In genomic region chr3:10142707-10143560, GRCh38 we compare ENCODE assay signal across 8 cellular contexts. TPM values are rescaled to one million over a fixed set of nuclear protein-coding genes. Genes with fewer than 3 reads are reported as not detected.
DNase-seq lines count a peak whose midpoint lies in the region; ATAC-seq and TF ChIP-seq lines count a peak whose summit lies in the region.

No MANE protein-coding gene starts in this region.

- H3K4ac ChIP-seq in mesenchymal stem cell (ENCODE audit: low read depth in 1 of 2, low read length in 2 of 2), result no peak overlapping the region

- H3K27me3 ChIP-seq in OCI-LY1 (ENCODE audit: insufficient read depth, low read length), result no peaks in the 10 kb centered on the region
- H3K27me3 ChIP-seq in breast epithelium, result no peaks in the 10 kb centered on the region
- H3K27me3 ChIP-seq in mesenchymal stem cell (ENCODE audit: control insufficient read depth in 1 of 2, insufficient read depth in 1 of 2, low read length in 2 of 2), result no peaks in the 10 kb centered on the region

- no peaks in the 10 kb centered on the region for H4K20me1 ChIP-seq in OCI-LY1 (ENCODE audit: insufficient read depth, low read length)

- DNase-seq in breast epithelium (ENCODE audit: low spot score in 2 of 2) (no peak), mesenchymal stem cell (no peak), NCI-H1092 (lab: John Stamatoyannopoulos, UW) (no peak), AG20443 (ENCODE audit: low spot score) (no peak)

- no peaks in the 10 kb centered on the region for H3K9me3 ChIP-seq in OCI-LY1 (ENCODE audit: low read length)
- no peaks in the 10 kb centered on the region for H3K9me3 ChIP-seq in breast epithelium
- H3K9me3 ChIP-seq in mesenchymal stem cell (ENCODE audit: control insufficient read depth, low read length), result no peaks in the 10 kb centered on the region

- peaks cover 48% of the 10 kb centered on the region for H3K79me2 ChIP-seq in OCI-LY1 (ENCODE audit: insufficient read depth, low read length)

- H3K9ac ChIP-seq in OCI-LY1 (ENCODE audit: low read length), result peak overlapping the region; percentile 75
- peak overlapping the region; percentile 94 for H3K9ac ChIP-seq in mesenchymal stem cell (ENCODE audit: low read length)

- no peaks in the 10 kb centered on the region for H3K79me1 ChIP-seq in mesenchymal stem cell (replicated peaks; ENCODE audit: low read length, poor library complexity, severe bottlenecking)

- H3K27ac ChIP-seq in OCI-LY1 (ENCODE audit: low read depth, low read length, poor library complexity, severe bottlenecking) (peak overlapping the region; percentile 60), breast epithelium (peak overlapping the region in 1 of 2 donors; percentile 94), mesenchymal stem cell (ENCODE audit: low read length, poor library complexity, severe bottlenecking) (no peak overlapping the region)

- no peak overlapping the region for H4K8ac ChIP-seq in mesenchymal stem cell (ENCODE audit: low read length)

- no peak overlapping the region for H3K18ac ChIP-seq in mesenchymal stem cell (ENCODE audit: low read depth in 1 of 2, low read length in 2 of 2)

- peak overlapping the region; percentile 40 for H2AK5ac ChIP-seq in mesenchymal stem cell (ENCODE audit: low read length, severe bottlenecking)

- no peak overlapping the region for H4K91ac ChIP-seq in mesenchymal stem cell (ENCODE audit: low read length)

- 89% methylated on average over 29 of the region's 29 CpGs for WGBS in mesenchymal stem cell

- ATAC-seq in HG03442 (IDR thresholded peaks at IDR 0.05; ENCODE audit: unreplicated experiment) (no peak), GM19452 (IDR thresholded peaks at IDR 0.05; ENCODE audit: unreplicated experiment) (no peak)

- no peaks in the 10 kb centered on the region for H3K9me2 ChIP-seq in OCI-LY1 (ENCODE audit: low read depth, low read length)

- H3K4me2 ChIP-seq in OCI-LY1 (ENCODE audit: low read length), result peak overlapping the region; percentile 83
- H3K4me2 ChIP-seq in mesenchymal stem cell (ENCODE audit: low read length, poor library complexity, severe bottlenecking), result peak overlapping the region; percentile 69

- H3K23ac ChIP-seq in mesenchymal stem cell (ENCODE audit: low read length in 2 of 2), result no peak overlapping the region

- peaks cover 50% of the 10 kb centered on the region for H3K36me3 ChIP-seq in OCI-LY1 (ENCODE audit: insufficient read depth, low read length)
- no peaks in the 10 kb centered on the region for H3K36me3 ChIP-seq in breast epithelium
- peaks cover 7 to 19% of the 10 kb centered on the region in 2 experiments for H3K36me3 ChIP-seq in mesenchymal stem cell (ENCODE audit: control insufficient read depth in 1 of 2, insufficient read depth in 2 of 2, low read depth in 1 of 2, low read length in 2 of 2)

- intact Hi-C loops in breast epithelium (cut with DNase I; ENCODE audit: low total_unique reads), result no loop called here

- no peaks in the 10 kb centered on the region for H3F3A ChIP-seq in OCI-LY1 (ENCODE audit: insufficient read depth, low read length)

- H2BK120ac ChIP-seq in mesenchymal stem cell (ENCODE audit: low read depth, low read length), result no peak overlapping the region

- H3K4me1 ChIP-seq in OCI-LY1 (ENCODE audit: insufficient read depth, low read length, severe bottlenecking) (peaks cover 38% of the 10 kb centered on the region), breast epithelium (peaks cover 4% of the 10 kb centered on the region in 2 donors), mesenchymal stem cell (ENCODE audit: control insufficient read depth, insufficient read depth, low read depth, low read length) (peaks cover 12% of the 10 kb centered on the region)

- peak overlapping the region; percentile 85 for H3K4me3 ChIP-seq in GM12875 (ENCODE audit: low read depth, low read length)
- peak overlapping the region; percentile 100 for H3K4me3 ChIP-seq in OCI-LY1 (ENCODE audit: low read depth, low read length, poor library complexity, severe bottlenecking)
- H3K4me3 ChIP-seq in breast epithelium, result peak overlapping the region; percentile 64 to 93 (median 83)
- H3K4me3 ChIP-seq in mesenchymal stem cell (ENCODE audit: insufficient read depth in 1 of 2, low read depth in 1 of 2, low read length in 2 of 2), result peak overlapping the region; percentile 41 to 93

- no peak overlapping the region for H2BK5ac ChIP-seq in mesenchymal stem cell (ENCODE audit: low read depth, low read length, poor library complexity, severe bottlenecking)

- TF ChIP-seq CTCF in GM12875 (IDR thresholded peaks at IDR 0.05; ENCODE audit: borderline replicate concordance, insufficient read depth, low read depth, low read length), result no peak
- no peak for TF ChIP-seq CTCF in OCI-LY1 (IDR thresholded peaks at IDR 0.05; ENCODE audit: low read length)
- no peak for TF ChIP-seq CTCF in breast epithelium (IDR thresholded peaks at IDR 0.05)

- H2BK12ac ChIP-seq in mesenchymal stem cell (ENCODE audit: low read length in 2 of 2), result no peak overlapping the region

- peak overlapping the region in 1 of 2 experiments; percentile 13 for H3K14ac ChIP-seq in mesenchymal stem cell (ENCODE audit: low read length in 2 of 2)

- H2AFZ ChIP-seq in OCI-LY1 (ENCODE audit: low read length) (no peak overlapping the region), mesenchymal stem cell (ENCODE audit: low read depth, low read length) (no peak overlapping the region)

- TF ChIP-seq POLR2A in breast epithelium (IDR thresholded peaks at IDR 0.05), result no peak

- no peak overlapping the region for H2BK15ac ChIP-seq in mesenchymal stem cell (ENCODE audit: low read depth, poor library complexity, severe bottlenecking)

RNA-seq across cellular contexts. Expression of gene VHL, which starts 1.4 kb away (rescaled TPM):
- total RNA-seq in breast epithelium, result 10 to 100 TPM; 31.8 to 44.6 (median 40.0) TPM
- polyA plus RNA-seq in mesenchymal stem cell (2013, experiment 1 of 2), result 24.4 TPM
- polyA plus RNA-seq in mesenchymal stem cell (2013, experiment 2 of 2), result 25.7 TPM

RNA-seq across cellular contexts. Expression of gene IRAK2, which starts 21.8 kb away (rescaled TPM):
- 1 to 10 TPM; 3.4 to 7.2 (median 5.1) TPM for total RNA-seq in breast epithelium
- 2.6 TPM for polyA plus RNA-seq in mesenchymal stem cell (2013, experiment 1 of 2)
- 2.4 TPM for polyA plus RNA-seq in mesenchymal stem cell (2013, experiment 2 of 2)

RNA-seq across cellular contexts. Expression of gene BRK1, which starts 27.5 kb away (rescaled TPM):
- total RNA-seq in breast epithelium, result 100 to 1,000 TPM; 119 to 144 (median 119) TPM
- polyA plus RNA-seq in mesenchymal stem cell (2013, experiment 1 of 2), result 177 TPM
- 183 TPM for polyA plus RNA-seq in mesenchymal stem cell (2013, experiment 2 of 2)

RNA-seq across cellular contexts. Expression of gene FANCD2OS, which starts 34.9 kb away (rescaled TPM):
- not detected for total RNA-seq in breast epithelium
- polyA plus RNA-seq in mesenchymal stem cell (2013, experiment 1 of 2), result not detected
- not detected for polyA plus RNA-seq in mesenchymal stem cell (2013, experiment 2 of 2)
